Comparison of ENCODE assay signal across 1 cellular context in the genomic region with DNA sequence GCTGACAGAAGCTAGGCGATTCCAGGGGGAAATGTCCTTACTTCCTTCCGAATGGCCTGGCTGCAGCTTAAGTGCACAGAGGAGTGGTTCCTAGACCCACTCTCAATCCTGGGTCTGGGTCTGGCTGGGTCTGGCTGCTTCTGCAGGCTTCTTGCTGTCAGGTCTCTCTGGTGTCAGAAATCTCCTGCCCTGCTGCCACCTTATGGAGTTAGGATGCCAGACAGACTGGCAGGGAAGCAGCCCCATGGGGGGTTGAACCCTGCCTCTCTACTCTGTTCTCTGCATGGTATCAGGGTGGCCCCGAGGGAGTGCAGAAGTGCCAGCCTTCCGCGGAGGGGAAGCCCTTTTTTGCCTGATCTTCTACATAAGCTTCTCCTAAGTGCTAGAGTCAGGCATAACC.
TF ChIP-seq lines count a peak whose summit lies in the region.

No MANE protein-coding gene starts in this region.

TF ChIP-seq in H1, 55 proteins besides CTCF, POLR2A, EP300 and RAD21:
- TF ChIP-seq CHD2 (IDR thresholded peaks at IDR 0.05; ENCODE audit: low read length) (no peak), SP2 (IDR thresholded peaks at IDR 0.05; ENCODE audit: low read length) (no peak), TAF7 (optimal IDR thresholded peaks at IDR 0.05; ENCODE audit: borderline replicate concordance, low read depth, low read length) (no peak)
TF ChIP-seq in H1: peak in this region for 0.
